ENCODE assay signal across 16 cellular contexts in the genomic region with DNA sequence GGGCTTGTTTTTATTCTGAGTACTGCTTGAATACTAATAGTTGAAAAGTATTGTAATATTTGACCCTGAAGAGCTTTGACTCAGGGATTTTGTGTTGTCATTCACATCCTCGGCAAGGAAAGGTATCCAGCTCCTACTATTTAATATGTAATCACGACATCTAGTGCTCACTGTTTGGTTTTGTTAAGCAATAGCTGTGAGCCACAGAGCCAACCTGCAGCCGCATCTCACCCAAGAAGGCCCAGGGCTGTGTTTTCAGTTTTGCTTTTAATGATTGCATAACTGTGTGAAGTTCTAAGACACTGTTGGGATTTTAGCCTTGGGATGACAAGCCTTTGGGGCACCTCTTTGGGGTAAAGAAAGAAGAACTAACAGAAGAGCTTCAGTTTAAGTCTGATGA.
DNase-seq lines count a peak whose midpoint lies in the region; ATAC-seq, FAIRE-seq and TF ChIP-seq lines count a peak whose summit lies in the region.
"Had no signal": no experiment of that assay in that cellular context is flagged by ENCODE, and none has a peak within 500 bp of the region (broad histone marks: within the 10 kb centered on the region; RNA-seq: fewer than 3 reads in every experiment).

No MANE protein-coding gene starts in this region.

- H3K4me1 Mint-ChIP-seq in stimulated activated naive B cell treated with anti-CD40 and anti-IgM and Interleukin-4, amounts not matched to agents 10 μg/mL and 1 μg/mL and 100 μg/mL, for 72 hours: no peaks in the 10 kb centered on the region
- H3K4me1 Mint-ChIP-seq: activated CD8-positive, alpha-beta memory T cell treated with anti-CD3 and anti-CD28 coated beads, Interleukin-2, amount 10 ng/mL, durations not matched to agents 7 days and 5 days; stimulated activated memory B cell treated with anti-CD40 and anti-IgM and Interleukin-4, amounts not matched to agents 10 μg/mL and 1 μg/mL and 100 μg/mL, for 72 hours had no signal

- no peaks in the 10 kb centered on the region for H3K9me3 ChIP-seq in keratinocyte (ENCODE audit: control insufficient read depth, low read depth, low read length)
- H3K9me3 ChIP-seq in upper lobe of right lung: no peaks in the 10 kb centered on the region

- no peak overlapping the region for H3K27ac Mint-ChIP-seq in stimulated activated naive B cell treated with anti-CD40 and anti-IgM and Interleukin-4, amounts not matched to agents 10 μg/mL and 1 μg/mL and 100 μg/mL, for 72 hours
- H3K27ac Mint-ChIP-seq: activated CD8-positive, alpha-beta memory T cell treated with anti-CD3 and anti-CD28 coated beads, Interleukin-2, amount 10 ng/mL, durations not matched to agents 7 days and 5 days; dendritic cell treated with granulocyte-macrophage colony-stimulating factor and Interleukin-4, amounts not matched to agents 40 ng/mL and 50 ng/mL, for 4 days; stimulated activated memory B cell treated with anti-CD40 and anti-IgM and Interleukin-4, amounts not matched to agents 10 μg/mL and 1 μg/mL and 100 μg/mL, for 72 hours had no signal

- H3K4me1 ChIP-seq in keratinocyte (ENCODE audit: control insufficient read depth, extremely low read depth, insufficient read depth, low read length) (no peaks in the 10 kb centered on the region), upper lobe of right lung (no peaks in the 10 kb centered on the region)

- no peak overlapping the region for H3K4me3 ChIP-seq in LNCaP clone FGC (ENCODE audit: low read depth, low read length)
- no peak overlapping the region for H3K4me3 ChIP-seq in keratinocyte (ENCODE audit: control insufficient read depth in 2 of 3, extremely low read depth in 1 of 3, insufficient read depth in 2 of 3, low read depth in 1 of 3, low read length in 3 of 3)
- no peak overlapping the region for H3K4me3 ChIP-seq in upper lobe of right lung

- H3K27me3 Mint-ChIP-seq in stimulated activated naive B cell treated with anti-CD40 and anti-IgM and Interleukin-4, amounts not matched to agents 10 μg/mL and 1 μg/mL and 100 μg/mL, for 72 hours: peaks cover 4% of the 10 kb centered on the region in 2 donors
- H3K27me3 Mint-ChIP-seq: dendritic cell treated with granulocyte-macrophage colony-stimulating factor and Interleukin-4, amounts not matched to agents 40 ng/mL and 50 ng/mL, for 4 days had no signal

- no peaks in the 10 kb centered on the region for H3K79me2 ChIP-seq in keratinocyte (ENCODE audit: control insufficient read depth, insufficient read depth, low read length)

- H3K36me3 ChIP-seq in keratinocyte (ENCODE audit: control insufficient read depth in 2 of 2, extremely low read depth in 1 of 2, insufficient read depth in 2 of 2, low read length in 2 of 2) (no peaks in the 10 kb centered on the region), upper lobe of right lung (no peaks in the 10 kb centered on the region)

- H4K20me1 ChIP-seq in keratinocyte (ENCODE audit: control insufficient read depth, extremely low read depth, insufficient read depth, low read length): no peaks in the 10 kb centered on the region

- H2AFZ ChIP-seq in keratinocyte (ENCODE audit: control insufficient read depth, low read length): no peak overlapping the region

- intact Hi-C loops in upper lobe of right lung (cut with DNase I): no loop called here
- intact Hi-C loops in cardiac septum (cut with DNase I): loop anchor here (2.0 kb wide), 1 partner anchor 21 kb away; no protein-coding TSS in a partner anchor

- peak; percentile 13 for DNase-seq in LNCaP clone FGC (ENCODE audit: low read depth)
- DNase-seq in SIG-M5 (lab: John Stamatoyannopoulos, UW): peak; percentile 35
- DNase-seq in keratinocyte (ENCODE audit: low read depth, low spot score): no peak
- no peak for DNase-seq in upper lobe of right lung
- no peak for DNase-seq in stimulated activated naive B cell treated with anti-CD40 and anti-IgM and Interleukin-4, amounts not matched to agents 10 μg/mL and 1 μg/mL and 100 μg/mL, for 72 hours
- no peak for DNase-seq in cardiac septum (ENCODE audit: low spot score)
- DNase-seq: activated CD8-positive, alpha-beta memory T cell treated with anti-CD3 and anti-CD28 coated beads, Interleukin-2, amount 10 ng/mL, durations not matched to agents 7 days and 5 days; DMS 273 treated with DMSO at 0.1 percent for 48 hours; foreskin fibroblast; NCI-H1092; NCI-H82; stimulated activated CD4-positive, alpha-beta T cell treated with anti-CD3 and anti-CD28 coated beads, Interleukin-1b, Interleukin-23, amount 100 ng/mL, for 48 hours; T1000 had no signal

- H3K27ac ChIP-seq in keratinocyte (ENCODE audit: control insufficient read depth, insufficient read depth, low read length) (no peak overlapping the region), upper lobe of right lung (no peak overlapping the region)

- dilution Hi-C loops in keratinocyte (cut with MboI; ENCODE audit: extremely low pct_ligation_motif_present, low sequenced_read_pairs): no loop called here

- peak; percentile 95 for ATAC-seq in upper lobe of right lung
- ATAC-seq in stimulated activated naive B cell treated with anti-CD40 and anti-IgM and Interleukin-4, amounts not matched to agents 10 μg/mL and 1 μg/mL and 100 μg/mL, for 72 hours (replicated peaks): no peak
- ATAC-seq in GM21515 (IDR thresholded peaks at IDR 0.05; ENCODE audit: unreplicated experiment): no peak
- ATAC-seq: activated CD8-positive, alpha-beta memory T cell treated with anti-CD3 and anti-CD28 coated beads, Interleukin-2, amount 10 ng/mL, durations not matched to agents 7 days and 5 days; stimulated activated memory B cell treated with anti-CD40 and anti-IgM and Interleukin-4, amounts not matched to agents 10 μg/mL and 1 μg/mL and 100 μg/mL, for 72 hours had no signal

- H3K27me3 ChIP-seq in keratinocyte (ENCODE audit: control insufficient read depth, extremely low read depth, insufficient read depth, low read length): no peaks in the 10 kb centered on the region
- no peaks in the 10 kb centered on the region for H3K27me3 ChIP-seq in upper lobe of right lung

- FAIRE-seq in keratinocyte (lab: Jason Lieb, UNC): peak; percentile 26

- no peaks in the 10 kb centered on the region for H3K9me3 Mint-ChIP-seq in stimulated activated naive B cell treated with anti-CD40 and anti-IgM and Interleukin-4, amounts not matched to agents 10 μg/mL and 1 μg/mL and 100 μg/mL, for 72 hours
- H3K9me3 Mint-ChIP-seq: dendritic cell treated with granulocyte-macrophage colony-stimulating factor and Interleukin-4, amounts not matched to agents 40 ng/mL and 50 ng/mL, for 4 days; stimulated activated memory B cell treated with anti-CD40 and anti-IgM and Interleukin-4, amounts not matched to agents 10 μg/mL and 1 μg/mL and 100 μg/mL, for 72 hours had no signal

- peak; percentile 49 for TF ChIP-seq CTCF in LNCaP clone FGC (IDR thresholded peaks at IDR 0.05; ENCODE audit: control insufficient read depth, extremely low read depth, insufficient read depth)
- peak in 1 of 3 experiments; percentile 36 for TF ChIP-seq CTCF in keratinocyte (optimal IDR thresholded peaks at IDR 0.05 in 1 of 3, IDR thresholded peaks at IDR 0.05 in 1 of 3, conservative IDR thresholded peaks at IDR 0.05 in 1 of 3; ENCODE audit: extremely low read depth in 1 of 3, insufficient read depth in 2 of 3, low read length in 3 of 3)
- no peak for TF ChIP-seq CTCF in upper lobe of right lung (IDR thresholded peaks at IDR 0.05)

- no peak overlapping the region for H3K4me2 ChIP-seq in keratinocyte (ENCODE audit: control insufficient read depth, extremely low read depth, insufficient read depth, low read depth, low read length)

- no peak overlapping the region for H3K9ac ChIP-seq in keratinocyte (ENCODE audit: control insufficient read depth, extremely low read depth, insufficient read depth, low read length)

- no peaks in the 10 kb centered on the region for H3K9me1 ChIP-seq in keratinocyte (ENCODE audit: control insufficient read depth, extremely low read depth, insufficient read depth, low read length)

- no peaks in the 10 kb centered on the region for H3K36me3 Mint-ChIP-seq in stimulated activated naive B cell treated with anti-CD40 and anti-IgM and Interleukin-4, amounts not matched to agents 10 μg/mL and 1 μg/mL and 100 μg/mL, for 72 hours
- H3K36me3 Mint-ChIP-seq: activated CD8-positive, alpha-beta memory T cell treated with anti-CD3 and anti-CD28 coated beads, Interleukin-2, amount 10 ng/mL, durations not matched to agents 7 days and 5 days; stimulated activated memory B cell treated with anti-CD40 and anti-IgM and Interleukin-4, amounts not matched to agents 10 μg/mL and 1 μg/mL and 100 μg/mL, for 72 hours had no signal

- no peak overlapping the region for H3K4me3 Mint-ChIP-seq in stimulated activated naive B cell treated with anti-CD40 and anti-IgM and Interleukin-4, amounts not matched to agents 10 μg/mL and 1 μg/mL and 100 μg/mL, for 72 hours
- H3K4me3 Mint-ChIP-seq: activated CD8-positive, alpha-beta memory T cell treated with anti-CD3 and anti-CD28 coated beads, Interleukin-2, amount 10 ng/mL, durations not matched to agents 7 days and 5 days; dendritic cell treated with granulocyte-macrophage colony-stimulating factor and Interleukin-4, amounts not matched to agents 40 ng/mL and 50 ng/mL, for 4 days; stimulated activated memory B cell treated with anti-CD40 and anti-IgM and Interleukin-4, amounts not matched to agents 10 μg/mL and 1 μg/mL and 100 μg/mL, for 72 hours had no signal

Comparison
In these comparisons a context has a peak if more than half of its experiments do, and no peak if none do; other contexts are left out.
1. DNase-seq: peak in LNCaP clone FGC (single experiment) and SIG-M5 (single experiment); none in keratinocyte (single experiment), upper lobe of right lung (single experiment), stimulated activated naive B cell treated with anti-CD40 and anti-IgM and Interleukin-4, amounts not matched to agents 10 μg/mL and 1 μg/mL and 100 μg/mL, for 72 hours (single experiment) and cardiac septum (single experiment).